Comparison of ENCODE assay signal across 28 cellular contexts in genomic region chr3:170062068-170062467, GRCh38. TPM values are rescaled to one million over a fixed set of nuclear protein-coding genes. Genes with fewer than 3 reads are reported as not detected.
"Had no signal": no experiment of that assay in that cellular context is flagged by ENCODE, and none has a peak within 500 bp of the region (broad histone marks: within the 10 kb centered on the region; RNA-seq: fewer than 3 reads in every experiment).

No MANE protein-coding gene starts in this region.

- H3K9me3 Mint-ChIP-seq: natural killer cell treated with Interleukin-12 subunit alpha and Interleukin-12 subunit beta and Interleukin-15 and Interleukin-18, amount 100 ng/mL, for 72 hours; neural crest cell; stimulated activated effector memory CD8-positive, alpha-beta T cell treated with anti-CD3 and anti-CD28 coated beads, Interleukin-12 subunit alpha, Interleukin-12 subunit beta, amount 100 ng/mL, for 72 hours; stimulated activated naive CD8-positive, alpha-beta T cell treated with anti-CD3 and anti-CD28 coated beads, Interleukin-15, Interleukin-2, amounts not matched to agents 100 ng/mL and 50 ng/mL, for 24 hours had no signal

- H3K36me3 Mint-ChIP-seq: natural killer cell treated with Interleukin-12 subunit alpha and Interleukin-12 subunit beta and Interleukin-15 and Interleukin-18, amount 100 ng/mL, for 72 hours; stimulated activated effector memory CD8-positive, alpha-beta T cell treated with anti-CD3 and anti-CD28 coated beads, Interleukin-12 subunit alpha, Interleukin-12 subunit beta, amount 100 ng/mL, for 72 hours had no signal

- H3K4me3 ChIP-seq: ovary, psoas muscle, right lobe of liver, sigmoid colon, stomach, thoracic aorta, thyroid gland, tibial nerve, upper lobe of left lung, vagina had no signal

- H3K9me3 ChIP-seq: ovary, psoas muscle, right lobe of liver, sigmoid colon, stomach, thoracic aorta, thyroid gland, upper lobe of left lung, vagina had no signal

- H3K4me3 Mint-ChIP-seq: natural killer cell treated with Interleukin-12 subunit alpha and Interleukin-12 subunit beta and Interleukin-15 and Interleukin-18, amount 100 ng/mL, for 72 hours; nephron progenitor cell; neural crest cell; stimulated activated effector memory CD8-positive, alpha-beta T cell treated with anti-CD3 and anti-CD28 coated beads, Interleukin-12 subunit alpha, Interleukin-12 subunit beta, amount 100 ng/mL, for 72 hours; stimulated activated naive B cell treated with anti-CD40 and anti-IgM and Interleukin-4, amounts not matched to agents 10 μg/mL and 1 μg/mL and 100 μg/mL, for 72 hours; stimulated activated naive CD8-positive, alpha-beta T cell treated with anti-CD3 and anti-CD28 coated beads, Interleukin-15, Interleukin-2, amounts not matched to agents 100 ng/mL and 50 ng/mL, for 24 hours had no signal

- H2AFZ ChIP-seq: parathyroid adenoma had no signal

- ATAC-seq: natural killer cell treated with Interleukin-12 subunit alpha and Interleukin-12 subunit beta and Interleukin-15 and Interleukin-18, amount 100 ng/mL, for 72 hours; psoas muscle; right cardiac atrium; right lobe of liver; stimulated activated effector memory CD8-positive, alpha-beta T cell treated with anti-CD3 and anti-CD28 coated beads, Interleukin-12 subunit alpha, Interleukin-12 subunit beta, amount 100 ng/mL, for 72 hours; stimulated activated naive B cell treated with anti-CD40 and anti-IgM and Interleukin-4, amounts not matched to agents 10 μg/mL and 1 μg/mL and 100 μg/mL, for 72 hours had no signal

- H3K36me3 ChIP-seq: ovary, right lobe of liver, sigmoid colon, thoracic aorta, thyroid gland, tibial nerve, upper lobe of left lung, vagina had no signal

- H3K9ac ChIP-seq: parathyroid adenoma had no signal

- H3K27me3 Mint-ChIP-seq: natural killer cell treated with Interleukin-12 subunit alpha and Interleukin-12 subunit beta and Interleukin-15 and Interleukin-18, amount 100 ng/mL, for 72 hours; progenitor cell of endocrine pancreas; stimulated activated naive B cell treated with anti-CD40 and anti-IgM and Interleukin-4, amounts not matched to agents 10 μg/mL and 1 μg/mL and 100 μg/mL, for 72 hours; stimulated activated naive CD8-positive, alpha-beta T cell treated with anti-CD3 and anti-CD28 coated beads, Interleukin-15, Interleukin-2, amounts not matched to agents 100 ng/mL and 50 ng/mL, for 24 hours had no signal

- H3K27me3 ChIP-seq: ovary, right lobe of liver, sigmoid colon, stomach, thyroid gland, tibial nerve, upper lobe of left lung, vagina had no signal

- FAIRE-seq: urothelium cell line had no signal

- H3K27ac ChIP-seq: ovary, parathyroid adenoma, psoas muscle, right lobe of liver, sigmoid colon, stomach, thoracic aorta, thyroid gland, tibial nerve, upper lobe of left lung, vagina had no signal

- H3K27ac Mint-ChIP-seq: natural killer cell treated with Interleukin-12 subunit alpha and Interleukin-12 subunit beta and Interleukin-15 and Interleukin-18, amount 100 ng/mL, for 72 hours; nephron progenitor cell; progenitor cell of endocrine pancreas; stimulated activated effector memory CD8-positive, alpha-beta T cell treated with anti-CD3 and anti-CD28 coated beads, Interleukin-12 subunit alpha, Interleukin-12 subunit beta, amount 100 ng/mL, for 72 hours; stimulated activated naive B cell treated with anti-CD40 and anti-IgM and Interleukin-4, amounts not matched to agents 10 μg/mL and 1 μg/mL and 100 μg/mL, for 72 hours; stimulated activated naive CD8-positive, alpha-beta T cell treated with anti-CD3 and anti-CD28 coated beads, Interleukin-15, Interleukin-2, amounts not matched to agents 100 ng/mL and 50 ng/mL, for 24 hours had no signal

- H3K4me1 ChIP-seq: psoas muscle, right lobe of liver, sigmoid colon, tibial nerve, vagina had no signal

- DNase-seq: nephron progenitor cell; occipital lobe; ovary; psoas muscle; right lobe of liver; sigmoid colon; small intestine; stimulated activated CD4-positive, alpha-beta T cell treated with anti-CD3 and anti-CD28 coated beads, Interleukin-15, amount 100 ng/mL, for 24 hours; stimulated activated CD4-positive, alpha-beta T cell treated with anti-CD3 and anti-CD28 coated beads, Interleukin-2, amount 100 ng/mL, for 24 hours; stimulated activated CD4-positive, alpha-beta T cell treated with anti-CD3 and anti-CD28 coated beads, Interleukin-2, amount 100 ng/mL, for 48 hours; stimulated activated CD4-positive, alpha-beta T cell treated with anti-CD3 and anti-CD28 coated beads, Interleukin-4, amount 100 ng/mL, for 24 hours; stimulated activated naive B cell treated with anti-CD40 and anti-IgM and Interleukin-4, amounts not matched to agents 10 μg/mL and 1 μg/mL and 100 μg/mL, for 72 hours; stimulated activated naive CD4-positive, alpha-beta T cell treated with Interleukin-2 at 50 U/mL for 16 hours; stomach; thyroid gland had no signal

- H3K4me1 Mint-ChIP-seq: nephron progenitor cell, neural crest cell had no signal

RNA-seq across cellular contexts. Expression of gene GPR160, which starts 24.3 kb away (rescaled TPM):
- total RNA-seq: osteoblast had no signal
